ENCODE assay signal across 8 cellular contexts in the genomic region with DNA sequence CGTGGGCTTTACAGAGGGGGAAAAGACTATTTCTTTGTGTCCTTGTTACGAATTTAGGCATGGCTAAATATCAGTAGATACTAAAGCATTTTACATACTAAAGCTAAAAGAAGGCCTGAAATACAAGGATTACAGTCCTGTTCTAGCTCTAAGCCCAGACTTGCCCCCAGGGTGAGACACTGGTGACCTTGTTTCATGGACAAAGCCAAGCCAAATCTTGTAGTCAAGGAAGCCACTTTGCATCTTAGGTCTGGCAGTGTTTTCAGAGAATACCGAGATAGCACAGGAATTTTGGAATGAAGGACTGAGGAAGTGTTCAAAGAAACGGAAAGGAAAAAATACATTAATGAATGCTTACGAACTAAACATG. TPM values are rescaled to one million over a fixed set of nuclear protein-coding genes. Genes with fewer than 3 reads are reported as not detected.
A peak's percentile ranks its signal among the peaks of the same experiment; 100 is the strongest.
DNase-seq lines count a peak whose midpoint lies in the region; TF ChIP-seq lines count a peak whose summit lies in the region.

No MANE protein-coding gene starts in this region.

- H3K36me3 ChIP-seq in H7 (replicated peaks; ENCODE audit: control insufficient read depth, insufficient read depth, low read length) = no peaks in the 10 kb centered on the region; the same call in 1 of the 2 replicates
- H3K36me3 ChIP-seq in WERI-Rb-1 = peaks cover 26% of the 10 kb centered on the region
- no peaks in the 10 kb centered on the region for H3K36me3 ChIP-seq in skeletal muscle satellite cell (ENCODE audit: insufficient read depth, low read length)

- H3K9me3 Mint-ChIP-seq in glutamatergic neuron (ENCODE audit: unreplicated experiment) = peaks cover 24% of the 10 kb centered on the region

- H3K9me3 ChIP-seq in WERI-Rb-1 (ENCODE audit: severe bottlenecking) (no peaks in the 10 kb centered on the region), skeletal muscle satellite cell (replicated peaks; ENCODE audit: low read length) (no peaks in the 10 kb centered on the region)

- peak overlapping the region; percentile 91 for H3K27ac ChIP-seq in WERI-Rb-1

- H3K4me2 ChIP-seq in skeletal muscle satellite cell (ENCODE audit: low read length) = peak overlapping the region; percentile 82

- H3K27me3 Mint-ChIP-seq in glutamatergic neuron (ENCODE audit: unreplicated experiment) = peaks cover 16% of the 10 kb centered on the region

- no peaks in the 10 kb centered on the region for H3K36me3 Mint-ChIP-seq in glutamatergic neuron (ENCODE audit: unreplicated experiment)

- H3K4me1 Mint-ChIP-seq in glutamatergic neuron (ENCODE audit: low read depth, unreplicated experiment) = peaks cover 22% of the 10 kb centered on the region

- peaks cover 22% of the 10 kb centered on the region for H3K4me1 ChIP-seq in skeletal muscle satellite cell (ENCODE audit: control insufficient read depth, insufficient read depth, low read length)

- H3K27me3 ChIP-seq in H7 (ENCODE audit: control insufficient read depth, insufficient read depth, low read length) (no peaks in the 10 kb centered on the region), WERI-Rb-1 (ENCODE audit: insufficient read depth, low read depth, severe bottlenecking) (no peaks in the 10 kb centered on the region), skeletal muscle satellite cell (ENCODE audit: control insufficient read depth, insufficient read depth, low read length) (no peaks in the 10 kb centered on the region)

- TF ChIP-seq CTCF in WERI-Rb-1 (IDR thresholded peaks at IDR 0.05; ENCODE audit: low read depth, low read length) = no peak
- TF ChIP-seq CTCF in glutamatergic neuron (IDR thresholded peaks at IDR 0.05; ENCODE audit: partially characterized antibody, unreplicated experiment) = no peak
- TF ChIP-seq CTCF in GM13977 (IDR thresholded peaks at IDR 0.05; ENCODE audit: extremely low read depth, insufficient read depth, missing control alignments) = no peak

- in situ Hi-C loops in GM13977 (cut with MboI; ENCODE audit: low pct_unique_long_range_greater_than_20kb, low sequenced_read_pairs, unreplicated experiment) = no loop called here

- peak overlapping the region; percentile 91 for H3K4me3 ChIP-seq in H7 (ENCODE audit: insufficient read depth, low read depth, low read length)
- peak overlapping the region; percentile 92 for H3K4me3 ChIP-seq in WERI-Rb-1 (ENCODE audit: low read depth, low read length)
- peak overlapping the region; percentile 86 for H3K4me3 ChIP-seq in skeletal muscle satellite cell (ENCODE audit: low read length)

- H3K27ac Mint-ChIP-seq in glutamatergic neuron (ENCODE audit: unreplicated experiment) = peak overlapping the region; percentile 99

- DNase-seq in H7 = no peak
- peak; percentile 17 for DNase-seq in WERI-Rb-1
- DNase-seq in glutamatergic neuron = no peak
- DNase-seq in D341Med (ENCODE audit: low spot score) = no peak
- DNase-seq in GM13977 (ENCODE audit: low spot score) = no peak
- no peak for DNase-seq in NCI-H1694 treated with DMSO at 0.1 percent for 48 hours (lab: John Stamatoyannopoulos, UW)
- DNase-seq in NOMO-1 (lab: John Stamatoyannopoulos, UW; ENCODE audit: unreplicated experiment in 2 of 2) = no peak

- H3K4me3 Mint-ChIP-seq in glutamatergic neuron (ENCODE audit: unreplicated experiment) = peak overlapping the region; percentile 96

- peak overlapping the region; percentile 95 for H3K9ac ChIP-seq in skeletal muscle satellite cell (ENCODE audit: low read depth, low read length)

RNA-seq across cellular contexts. Expression of a gene that starts 0.7 kb away (rescaled TPM):
- total RNA-seq in H7 (2014; rRNA removed; shearing (Covaris generic)) = 175 and 189 TPM in 2 replicates
- total RNA-seq in glutamatergic neuron (ENCODE audit: unreplicated experiment) = 245 TPM
- 159 and 164 TPM in 2 replicates for total RNA-seq in skeletal muscle satellite cell (2012; rRNA removed)

RNA-seq across cellular contexts. Expression of a gene that starts 43.6 kb away (rescaled TPM):
- 0.18 and 0.28 TPM in 2 replicates for total RNA-seq in H7 (2014; rRNA removed; shearing (Covaris generic))
- 1.6 TPM for total RNA-seq in glutamatergic neuron (ENCODE audit: unreplicated experiment)
- total RNA-seq in skeletal muscle satellite cell (2012; rRNA removed) = under 0.01 and 0.25 TPM in 2 replicates

RNA-seq across cellular contexts. Expression of a gene that starts 50.4 kb away (rescaled TPM):
- 136 and 185 TPM in 2 replicates for total RNA-seq in H7 (2014; rRNA removed; shearing (Covaris generic))
- 32.5 TPM for total RNA-seq in glutamatergic neuron (ENCODE audit: unreplicated experiment)
- total RNA-seq in skeletal muscle satellite cell (2012; rRNA removed) = 92.2 and 109 TPM in 2 replicates
